ENCODE assay signal across 32 cellular contexts in genomic region chr17:74658620-74659019, GRCh38. TPM values are rescaled to one million over a fixed set of nuclear protein-coding genes. Genes with fewer than 3 reads are reported as not detected.
"Had no signal": no experiment of that assay in that cellular context is flagged by ENCODE, and none has a peak within 500 bp of the region (broad histone marks: within the 10 kb centered on the region; RNA-seq: fewer than 3 reads in every experiment).

No MANE protein-coding gene starts in this region.

- H3K79me2 ChIP-seq: hepatocyte had no signal

- H3K9me3 ChIP-seq: esophagus muscularis mucosa, gastrocnemius medialis, heart left ventricle had no signal

- H3K4me3 ChIP-seq: esophagus muscularis mucosa, gastrocnemius medialis, heart left ventricle, hepatocyte had no signal

- H3K4me2 ChIP-seq: hepatocyte had no signal

- FAIRE-seq: astrocyte, bronchial epithelial cell had no signal

- H3K36me3 ChIP-seq: brain microvascular endothelial cell, esophagus muscularis mucosa, gastrocnemius medialis, heart left ventricle had no signal

- ATAC-seq: activated CD4-positive, CD25-positive, alpha-beta regulatory T cell treated with anti-CD3 and anti-CD28 coated beads, Interleukin-2, amount 50 U/mL, for 24 hours; activated CD8-positive, alpha-beta T cell treated with anti-CD3 and anti-CD28 coated beads for 36 hours; activated T-cell treated with anti-CD3 and anti-CD28 coated beads, Interleukin-2, amount 50 U/mL, for 4 hours; activated T-helper 17 cell treated with anti-CD3 and anti-CD28 coated beads, Interleukin-2, amount 50 U/mL, for 72 hours; effector memory CD8-positive, alpha-beta T cell; foreskin keratinocyte; gastrocnemius medialis; heart left ventricle; T-helper 17 cell; WTC11 had no signal

- H3K27me3 ChIP-seq: brain microvascular endothelial cell had no signal

- H3K4me1 ChIP-seq: esophagus muscularis mucosa, foreskin keratinocyte, gastrocnemius medialis had no signal

- H2AFZ ChIP-seq: hepatocyte had no signal

- DNase-seq: activated CD4-positive, alpha-beta T cell treated with anti-CD3 and anti-CD28 coated beads for 48 hours; activated CD4-positive, alpha-beta T cell treated with anti-CD3 and anti-CD28 coated beads, Interleukin-2, amount 50 U/mL, for 1 hour; activated CD4-positive, alpha-beta T cell treated with anti-CD3 and anti-CD28 coated beads, Interleukin-2, amount 50 U/mL, for 48 hours; activated CD8-positive, alpha-beta memory T cell treated with anti-CD3 and anti-CD28 coated beads for 24 hours; activated CD8-positive, alpha-beta T cell treated with anti-CD3 and anti-CD28 coated beads for 36 hours; activated effector memory CD4-positive, alpha-beta T cell treated with Interleukin-2 at 50 U/mL for 16 hours; activated gamma-delta T cell treated with Interleukin-2 at 50 U/mL for 16 hours; activated naive CD4-positive, alpha-beta T cell treated with anti-CD3 and anti-CD28 coated beads, Interleukin-2, amount 50 U/mL, for 16 hours; activated naive CD4-positive, alpha-beta T cell treated with Interleukin-2 at 50 U/mL for 16 hours; activated T-cell treated with anti-CD3 and anti-CD28 coated beads, Interleukin-2, amount 50 U/mL, for 4 hours; amniotic stem cell; anterior cingulate cortex; brain microvascular endothelial cell; cortex of kidney; dermis blood vessel endothelial cell; effector CD4-positive, alpha-beta T cell; effector memory CD8-positive, alpha-beta T cell; erythroblast; foreskin keratinocyte; gastrocnemius medialis; glutamatergic neuron; heart left ventricle; T-helper 17 cell; T1000 had no signal

- H3K27ac ChIP-seq: brain microvascular endothelial cell, esophagus muscularis mucosa, foreskin keratinocyte, gastrocnemius medialis, heart left ventricle, hepatocyte had no signal

RNA-seq across cellular contexts. Expression of gene CD300E, which starts 35.1 kb away (rescaled TPM):
- total RNA-seq: activated CD8-positive, alpha-beta T cell treated with anti-CD3 and anti-CD28 coated beads for 36 hours; activated T-cell treated with anti-CD3 and anti-CD28 coated beads, Interleukin-2, amount 50 U/mL, for 4 hours; activated T-helper 17 cell treated with anti-CD3 and anti-CD28 coated beads, Interleukin-2, amount 50 U/mL, for 72 hours; astrocyte; bronchial epithelial cell; cerebellum; dermis blood vessel endothelial cell; foreskin keratinocyte; WTC11 had no signal
- polyA plus RNA-seq: foreskin keratinocyte had no signal

RNA-seq across cellular contexts. Expression of gene CD300LF, which starts 54.1 kb away (rescaled TPM):
- total RNA-seq: activated CD8-positive, alpha-beta T cell treated with anti-CD3 and anti-CD28 coated beads for 36 hours; activated T-cell treated with anti-CD3 and anti-CD28 coated beads, Interleukin-2, amount 50 U/mL, for 4 hours; activated T-helper 17 cell treated with anti-CD3 and anti-CD28 coated beads, Interleukin-2, amount 50 U/mL, for 72 hours; astrocyte; bronchial epithelial cell; dermis blood vessel endothelial cell; foreskin keratinocyte; gastrocnemius medialis; hepatocyte; WTC11 had no signal
- polyA plus RNA-seq: foreskin keratinocyte had no signal
